8 cellular contexts compared by ENCODE assay signal in the genomic region with DNA sequence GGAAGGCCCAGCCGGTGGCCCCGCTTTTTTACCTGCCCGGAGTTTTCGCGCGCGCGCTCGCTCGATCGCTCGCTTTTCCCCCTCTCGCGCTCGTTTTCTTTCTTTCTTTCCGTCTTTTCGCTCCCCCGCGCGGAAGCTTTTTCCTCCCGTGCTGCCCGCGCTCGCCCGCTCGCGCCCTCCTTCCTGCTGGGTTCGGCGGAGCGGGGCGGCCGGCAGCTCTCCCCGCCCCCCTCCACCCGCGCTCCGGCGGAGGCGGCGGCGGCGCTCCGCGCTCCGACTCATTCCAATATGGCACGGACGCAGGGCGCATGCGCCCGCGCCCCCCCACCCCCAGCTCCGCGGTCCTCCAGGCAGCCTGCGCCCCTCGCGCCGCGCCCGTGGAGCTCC. TPM values are rescaled to one million over a fixed set of nuclear protein-coding genes. Genes with fewer than 3 reads are reported as not detected.
DNase-seq lines count a peak whose midpoint lies in the region; ATAC-seq and TF ChIP-seq lines count a peak whose summit lies in the region.

A gene with protein sequence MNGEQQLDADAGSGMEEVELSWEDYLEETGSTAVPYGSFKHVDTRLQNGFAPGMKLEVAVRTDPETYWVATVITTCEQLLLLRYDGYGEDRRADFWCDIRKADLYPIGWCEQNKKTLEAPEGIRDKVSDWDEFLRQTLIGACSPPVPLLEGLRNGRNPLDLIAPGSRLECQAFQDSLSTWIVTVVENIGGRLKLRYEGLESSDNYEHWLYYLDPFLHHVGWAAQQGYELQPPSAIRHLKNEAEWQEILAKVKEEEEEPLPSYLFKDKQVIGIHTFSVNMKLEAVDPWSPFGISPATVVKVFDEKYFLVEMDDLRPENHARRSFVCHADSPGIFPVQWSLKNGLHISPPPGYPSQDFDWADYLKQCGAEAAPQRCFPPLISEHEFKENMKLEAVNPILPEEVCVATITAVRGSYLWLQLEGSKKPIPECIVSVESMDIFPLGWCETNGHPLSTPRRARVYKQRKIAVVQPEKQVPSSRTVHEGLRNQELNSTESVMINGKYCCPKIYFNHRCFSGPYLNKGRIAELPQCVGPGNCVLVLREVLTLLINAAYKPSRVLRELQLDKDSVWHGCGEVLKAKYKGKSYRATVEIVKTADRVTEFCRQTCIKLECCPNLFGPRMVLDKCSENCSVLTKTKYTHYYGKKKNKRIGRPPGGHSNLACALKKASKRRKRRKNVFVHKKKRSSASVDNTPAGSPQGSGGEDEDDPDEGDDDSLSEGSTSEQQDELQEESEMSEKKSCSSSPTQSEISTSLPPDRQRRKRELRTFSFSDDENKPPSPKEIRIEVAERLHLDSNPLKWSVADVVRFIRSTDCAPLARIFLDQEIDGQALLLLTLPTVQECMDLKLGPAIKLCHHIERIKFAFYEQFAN (minus strand): TSS at position 290 of the 387 bp plus-strand sequence. CDS start 76,945 bp downstream, outside the sequence.

- no peaks in the 10 kb centered on the region for H3K4me1 ChIP-seq in A673 (ENCODE audit: insufficient read depth, low read length, poor library complexity, severe bottlenecking)
- H3K4me1 ChIP-seq in NT2/D1 (ENCODE audit: insufficient read depth, insufficient read length) = peaks cover 2% of the 10 kb centered on the region
- peaks cover 4% of the 10 kb centered on the region for H3K4me1 ChIP-seq in fibroblast of lung (ENCODE audit: control insufficient read depth, extremely low read depth, insufficient read depth, low read length)

- H3K4me1 Mint-ChIP-seq in activated T-cell treated with anti-CD3 and anti-CD28 coated beads, Interleukin-2, amount 50 U/mL, for 72 hours (ENCODE audit: low read depth) = peaks cover 48% of the 10 kb centered on the region
- H3K4me1 Mint-ChIP-seq in naive thymus-derived CD8-positive, alpha-beta T cell = peaks cover 20 to 42% (median 36%) of the 10 kb centered on the region in 4 donors

- peaks cover 12% of the 10 kb centered on the region for H3K27me3 Mint-ChIP-seq in activated T-cell treated with anti-CD3 and anti-CD28 coated beads, Interleukin-2, amount 50 U/mL, for 72 hours (ENCODE audit: low read depth)
- H3K27me3 Mint-ChIP-seq in naive thymus-derived CD8-positive, alpha-beta T cell = no peaks in the 10 kb centered on the region

- no peaks in the 10 kb centered on the region for H3K9me3 ChIP-seq in A673 (ENCODE audit: low read depth, low read length, poor library complexity, severe bottlenecking)
- no peaks in the 10 kb centered on the region for H3K9me3 ChIP-seq in NT2/D1 (ENCODE audit: insufficient read depth, low read length)
- no peaks in the 10 kb centered on the region for H3K9me3 ChIP-seq in fibroblast of lung (ENCODE audit: control insufficient read depth, insufficient read depth, low read depth, low read length)

- H3K9ac ChIP-seq in NT2/D1 (ENCODE audit: insufficient read length, low read depth) (peak within 1 kb of the TSS; percentile 80), fibroblast of lung (ENCODE audit: insufficient read depth, low read length) (peak within 1 kb of the TSS; percentile 80)

- no TSS peak for BruUV-seq in A673 (replicated peaks; lab: Mats Ljungman, UMichigan)

- TF ChIP-seq CTCF in A673 (conservative IDR thresholded peaks at IDR 0.05; ENCODE audit: low read depth, low read length) = no peak
- no peak for TF ChIP-seq CTCF in fibroblast of lung (conservative IDR thresholded peaks at IDR 0.05 in 1 of 2, IDR thresholded peaks at IDR 0.05 in 1 of 2; ENCODE audit: low read depth in 1 of 2, low read length in 2 of 2)

- H3K36me3 ChIP-seq in A673 (ENCODE audit: insufficient read depth, low read length, poor library complexity, severe bottlenecking) (no peaks in the 10 kb centered on the region), NT2/D1 (ENCODE audit: insufficient read depth, insufficient read length, low read length) (no peaks in the 10 kb centered on the region), fibroblast of lung (ENCODE audit: control insufficient read depth, insufficient read depth, low read length) (no peaks in the 10 kb centered on the region)

- H3K4me3 Mint-ChIP-seq in activated T-cell treated with anti-CD3 and anti-CD28 coated beads, Interleukin-2, amount 50 U/mL, for 72 hours = peak within 1 kb of the TSS; percentile 94 to 99
- H3K4me3 Mint-ChIP-seq in naive thymus-derived CD8-positive, alpha-beta T cell = peak within 1 kb of the TSS; percentile 85 to 99 (median 98)

- H4K20me1 ChIP-seq in fibroblast of lung (ENCODE audit: control insufficient read depth, extremely low read depth, insufficient read depth, low read length) = no peaks in the 10 kb centered on the region

- H3K4me2 ChIP-seq in fibroblast of lung (ENCODE audit: extremely low read depth, insufficient read depth, low read length) = peak within 1 kb of the TSS; percentile 98

- H3K4me3 ChIP-seq in A673 (ENCODE audit: low read depth, low read length, poor library complexity, severe bottlenecking) = peak within 1 kb of the TSS; percentile 55
- H3K4me3 ChIP-seq in NT2/D1 (ENCODE audit: insufficient read length, low read depth) = peak within 1 kb of the TSS; percentile 68
- H3K4me3 ChIP-seq in fibroblast of lung (replicated peaks in 1 of 4; ENCODE audit: control extremely low read depth in 1 of 4, insufficient read depth in 1 of 4, low read depth in 3 of 4, low read length in 4 of 4) = peak within 1 kb of the TSS; percentile 69 to 79 (median 74)

- ATAC-seq in GM18511 (IDR thresholded peaks at IDR 0.05; ENCODE audit: unreplicated experiment) (peak; percentile 49), HG03064 (IDR thresholded peaks at IDR 0.05; ENCODE audit: low read depth, unreplicated experiment) (peak; percentile 51)
- ATAC-seq in activated T-cell treated with anti-CD3 and anti-CD28 coated beads, Interleukin-2, amount 50 U/mL, for 72 hours (replicated peaks in 1 of 2) = peak; percentile 63 to 67
- ATAC-seq in naive thymus-derived CD8-positive, alpha-beta T cell = peak; percentile 55 to 58

- POLR2A ChIA-PET in A673 (lab: Charles Lee; ENCODE audit: low non-redundant PET) = no interaction called here
- POLR2A ChIA-PET in naive thymus-derived CD8-positive, alpha-beta T cell (lab: Charles Lee) = interaction anchor here (0.8 to 6.5 kb wide), 19 partner anchors 12 to 1547 kb away, joined by 3 to 73 read pairs (median 6); a partner anchor contains a TSS

- H3K27ac ChIP-seq in A673 (ENCODE audit: low read depth, low read length, poor library complexity, severe bottlenecking) (no peak within 1 kb of the TSS), fibroblast of lung (ENCODE audit: insufficient read depth, low read length) (peak within 1 kb of the TSS; percentile 62)

- H3K36me3 Mint-ChIP-seq in activated T-cell treated with anti-CD3 and anti-CD28 coated beads, Interleukin-2, amount 50 U/mL, for 72 hours (ENCODE audit: insufficient read depth in 2 of 2) = peaks cover 4 to 5% of the 10 kb centered on the region in 2 donors
- no peaks in the 10 kb centered on the region for H3K36me3 Mint-ChIP-seq in naive thymus-derived CD8-positive, alpha-beta T cell

- H3K27ac Mint-ChIP-seq in activated T-cell treated with anti-CD3 and anti-CD28 coated beads, Interleukin-2, amount 50 U/mL, for 72 hours = peak within 1 kb of the TSS; percentile 99
- peak within 1 kb of the TSS; percentile 97 to 99 (median 98) for H3K27ac Mint-ChIP-seq in naive thymus-derived CD8-positive, alpha-beta T cell

- intact Hi-C loops in A673 (cut with micrococcal nuclease; ENCODE audit: unreplicated experiment) = no loop called here

- no peaks in the 10 kb centered on the region for H3K9me3 Mint-ChIP-seq in activated T-cell treated with anti-CD3 and anti-CD28 coated beads, Interleukin-2, amount 50 U/mL, for 72 hours
- no peaks in the 10 kb centered on the region for H3K9me3 Mint-ChIP-seq in naive thymus-derived CD8-positive, alpha-beta T cell

- peaks cover 16% of the 10 kb centered on the region for H3K27me3 ChIP-seq in A673 (replicated peaks; ENCODE audit: insufficient read depth, low read depth, low read length, poor library complexity)
- peaks cover 49% of the 10 kb centered on the region for H3K27me3 ChIP-seq in NT2/D1 (ENCODE audit: insufficient read depth, insufficient read length)
- peaks cover 6% of the 10 kb centered on the region for H3K27me3 ChIP-seq in fibroblast of lung (ENCODE audit: control insufficient read depth, insufficient read depth, low read length)

- H2AFZ ChIP-seq in fibroblast of lung (ENCODE audit: low read length) = peak within 1 kb of the TSS; percentile 95

- CTCF ChIA-PET in A673 (lab: Charles Lee) = interaction anchor here (0.6 kb wide), 1 partner anchor 247 kb away, joined by 4 read pairs; no protein-coding TSS in a partner anchor

- peak; percentile 39 for DNase-seq in A673 (ENCODE audit: low spot score)
- DNase-seq in NT2/D1 (ENCODE audit: low read depth, low spot score) = no peak
- peak; percentile 65 to 77 for DNase-seq in activated T-cell treated with anti-CD3 and anti-CD28 coated beads, Interleukin-2, amount 50 U/mL, for 72 hours
- peak; percentile 45 to 52 for DNase-seq in fibroblast of lung (ENCODE audit: low read depth in 2 of 2)
- peak in 9 of 10 donors; percentile 41 to 89 (median 75) for DNase-seq in naive thymus-derived CD8-positive, alpha-beta T cell
- peak; percentile 56 to 84 (median 75) for DNase-seq in stimulated activated naive CD4-positive, alpha-beta T cell (lab: John Stamatoyannopoulos, UW)

- H3K79me2 ChIP-seq in fibroblast of lung (ENCODE audit: control insufficient read depth, insufficient read depth, low read length) = no peaks in the 10 kb centered on the region

RNA-seq across cellular contexts. Expression of the gene that starts here (rescaled TPM):
- total RNA-seq in A673 (2021) (1.4 and 2.1 TPM in 2 replicates), fibroblast of lung (5.6 and 5.9 TPM in 2 replicates)
- total RNA-seq in activated T-cell treated with anti-CD3 and anti-CD28 coated beads, Interleukin-2, amount 50 U/mL, for 72 hours = 10 to 100 TPM; 24.9 to 26.3 TPM
- 3.4 and 3.7 TPM in 2 replicates for polyA plus RNA-seq in fibroblast of lung
- 2.9 and 3.0 TPM in 2 replicates for polyA plus RNA-seq in fibroblast of lung (2012)
- 9.0 and 11.5 TPM in 2 replicates for polyA minus RNA-seq in fibroblast of lung (ENCODE audit: low replicate concordance)
- total RNA-seq in naive thymus-derived CD8-positive, alpha-beta T cell = 10 to 100 TPM; 35.2 to 35.5 TPM
- polyA plus RNA-seq in naive thymus-derived CD8-positive, alpha-beta T cell = 10 to 100 TPM; 13.4 to 29.7 (median 18.1) TPM
